In genomic region chr1:33429846-33430750, GRCh38 we compare ENCODE assay signal across 8 cellular contexts. TPM values are rescaled to one million over a fixed set of nuclear protein-coding genes. Genes with fewer than 3 reads are reported as not detected.
A peak's percentile ranks its signal among the peaks of the same experiment; 100 is the strongest.
DNase-seq lines count a peak whose midpoint lies in the region; ATAC-seq and TF ChIP-seq lines count a peak whose summit lies in the region.

No MANE protein-coding gene starts in this region.

- H3K4me3 ChIP-seq in AG09309 (ENCODE audit: control insufficient read depth, low read depth, low read length) (peak overlapping the region; percentile 64), Peyer's patch (peak overlapping the region; percentile 48 to 90 (median 84)), mucosa of descending colon (peak overlapping the region; percentile 39), upper lobe of right lung (peak overlapping the region; percentile 65)
- peak overlapping the region; percentile 55 for H3K4me3 ChIP-seq in effector memory CD4-positive, alpha-beta T cell (ENCODE audit: insufficient read depth, low read depth, low read length, poor library complexity, severe bottlenecking)

- no peak for DNase-seq in AG09309 (ENCODE audit: low read depth)
- DNase-seq in Peyer's patch = peak in 2 of 3 donors; percentile 58 to 61
- DNase-seq in effector memory CD4-positive, alpha-beta T cell = peak in 1 of 3 donors; percentile 5
- DNase-seq in mucosa of descending colon = peak; percentile 13 to 54 (median 54)
- DNase-seq in upper lobe of right lung = no peak
- DNase-seq in SW480 (ENCODE audit: low spot score) = no peak
- DNase-seq in NCI-H2081 treated with DMSO at 0.1 percent for 48 hours (lab: John Stamatoyannopoulos, UW) = no peak

- H3K36me3 ChIP-seq in Peyer's patch (no peaks in the 10 kb centered on the region), mucosa of descending colon (ENCODE audit: low read depth) (no peaks in the 10 kb centered on the region), upper lobe of right lung (no peaks in the 10 kb centered on the region)
- H3K36me3 ChIP-seq in effector memory CD4-positive, alpha-beta T cell (ENCODE audit: control insufficient read depth, insufficient read depth, low read length) = no peaks in the 10 kb centered on the region

- TF ChIP-seq POLR2A in Peyer's patch (IDR thresholded peaks at IDR 0.05) = no peak

- TF ChIP-seq CTCF in AG09309 (IDR thresholded peaks at IDR 0.05; ENCODE audit: control insufficient read depth, insufficient read depth, low read depth, low read length, missing control alignments) = no peak
- TF ChIP-seq CTCF in Peyer's patch (IDR thresholded peaks at IDR 0.05) = peak in 1 of 6 experiments; percentile 18
- no peak for TF ChIP-seq CTCF in mucosa of descending colon (IDR thresholded peaks at IDR 0.05)
- no peak for TF ChIP-seq CTCF in upper lobe of right lung (IDR thresholded peaks at IDR 0.05)

- H3K9me3 ChIP-seq in Peyer's patch (no peaks in the 10 kb centered on the region), mucosa of descending colon (no peaks in the 10 kb centered on the region), upper lobe of right lung (no peaks in the 10 kb centered on the region)
- H3K9me3 ChIP-seq in effector memory CD4-positive, alpha-beta T cell (ENCODE audit: control insufficient read depth, low read length) = no peaks in the 10 kb centered on the region

- ATAC-seq in GM18909 (IDR thresholded peaks at IDR 0.05; ENCODE audit: poor library complexity, unreplicated experiment) (peak; percentile 10), mucosa of descending colon (no peak), upper lobe of right lung (peak; percentile 19)

- intact Hi-C loops in mucosa of descending colon (cut with DNase I, micrococcal nuclease) = no loop called here
- intact Hi-C loops in upper lobe of right lung (cut with DNase I) = no loop called here

- H3K27me3 ChIP-seq in Peyer's patch (no peaks in the 10 kb centered on the region), upper lobe of right lung (no peaks in the 10 kb centered on the region)
- H3K27me3 ChIP-seq in effector memory CD4-positive, alpha-beta T cell (replicated peaks; ENCODE audit: control insufficient read depth, insufficient read depth, low read length, poor library complexity, severe bottlenecking) = no peaks in the 10 kb centered on the region

- H3K27ac ChIP-seq in Peyer's patch = peak overlapping the region in 3 of 4 donors; percentile 53 to 82 (median 69)
- peak overlapping the region; percentile 40 for H3K27ac ChIP-seq in effector memory CD4-positive, alpha-beta T cell (ENCODE audit: insufficient read depth, low read length, poor library complexity, severe bottlenecking)
- H3K27ac ChIP-seq in upper lobe of right lung = peak overlapping the region; percentile 53

- H3K4me1 ChIP-seq in Peyer's patch (peaks cover 0 to 8% (median 4%) of the 10 kb centered on the region in 4 donors), mucosa of descending colon (ENCODE audit: low read depth) (peaks cover 5% of the 10 kb centered on the region), upper lobe of right lung (peaks cover 16% of the 10 kb centered on the region)
- peaks cover 7% of the 10 kb centered on the region for H3K4me1 ChIP-seq in effector memory CD4-positive, alpha-beta T cell (ENCODE audit: control insufficient read depth, insufficient read depth, low read length, poor library complexity, severe bottlenecking)

RNA-seq across cellular contexts. Expression of gene PHC2, which starts 0.8 kb away (rescaled TPM):
- total RNA-seq in Peyer's patch = 10 to 100 TPM; 50.3 to 71.1 (median 65.9) TPM
- total RNA-seq in mucosa of descending colon = 10 to 100 TPM; 49.5 to 99.0 (median 60.5) TPM
- total RNA-seq in upper lobe of right lung = 124 TPM

RNA-seq across cellular contexts. Expression of gene ZSCAN20, which starts 42.3 kb away (rescaled TPM):
- total RNA-seq in Peyer's patch (1 to 10 TPM; 7.5 to 8.3 (median 7.6) TPM), mucosa of descending colon (1 to 10 TPM; 4.3 to 8.8 (median 5.7) TPM), upper lobe of right lung (4.3 TPM)

Comparison
In these comparisons a context has a peak if more than half of its experiments do, and no peak if none do; other contexts are left out.
1. DNase-seq: peak in Peyer's patch (2 of 3) and mucosa of descending colon (3 of 3); none in AG09309 (single experiment), upper lobe of right lung (single experiment), SW480 (single experiment) and NCI-H2081 treated with DMSO at 0.1 percent for 48 hours (single experiment).
2. Peak in every context shown above with its lines, with median percentiles within 50 percentile points of each other: H3K4me3 ChIP-seq and H3K27ac ChIP-seq.